ENCODE assay signal across 8 cellular contexts in genomic region chr9:80175286-80175906, GRCh38.
DNase-seq lines count a peak whose midpoint lies in the region; ATAC-seq and TF ChIP-seq lines count a peak whose summit lies in the region.

No MANE protein-coding gene starts in this region.

- no peaks in the 10 kb centered on the region for H3K4me1 Mint-ChIP-seq in progenitor cell of endocrine pancreas (ENCODE audit: low read depth)
- H3K4me1 Mint-ChIP-seq in activated CD8-positive, alpha-beta memory T cell treated with anti-CD3 and anti-CD28 coated beads, Interleukin-2, amount 10 ng/mL, durations not matched to agents 7 days and 5 days = no peaks in the 10 kb centered on the region

- H3K9me3 Mint-ChIP-seq in progenitor cell of endocrine pancreas (ENCODE audit: low read depth) = peaks cover 13% of the 10 kb centered on the region
- H3K9me3 Mint-ChIP-seq in activated CD8-positive, alpha-beta memory T cell treated with anti-CD3 and anti-CD28 coated beads, Interleukin-2, amount 10 ng/mL, durations not matched to agents 7 days and 5 days (ENCODE audit: low read depth) = no peaks in the 10 kb centered on the region

- TF ChIP-seq EP300 in esophagus muscularis mucosa (IDR thresholded peaks at IDR 0.05) = no peak

- H3K4me3 ChIP-seq in esophagus muscularis mucosa = no peak overlapping the region

- no peak overlapping the region for H3K27ac Mint-ChIP-seq in progenitor cell of endocrine pancreas
- H3K27ac Mint-ChIP-seq in activated CD8-positive, alpha-beta memory T cell treated with anti-CD3 and anti-CD28 coated beads, Interleukin-2, amount 10 ng/mL, durations not matched to agents 7 days and 5 days = no peak overlapping the region

- TF ChIP-seq POLR2A in esophagus muscularis mucosa (IDR thresholded peaks at IDR 0.05; ENCODE audit: low read depth) = no peak

- no peak overlapping the region for H3K27ac ChIP-seq in esophagus muscularis mucosa (replicated peaks in 1 of 4)

- no peaks in the 10 kb centered on the region for H3K27me3 ChIP-seq in esophagus muscularis mucosa

- peak; percentile 14 for DNase-seq in stimulated activated CD4-positive, alpha-beta T cell treated with anti-CD3 and anti-CD28 coated beads, Interleukin-15, amount 100 ng/mL, for 24 hours
- no peak for DNase-seq in stimulated activated CD4-positive, alpha-beta T cell treated with anti-CD3 and anti-CD28 coated beads, Interleukin-1b, Interleukin-23, amount 100 ng/mL, for 48 hours
- DNase-seq in RPMI7951 (ENCODE audit: low read depth) (peak; percentile 23), esophagus muscularis mucosa (ENCODE audit: extremely low spot score) (no peak), progenitor cell of endocrine pancreas (ENCODE audit: low spot score, unreplicated experiment) (no peak)
- DNase-seq in activated CD8-positive, alpha-beta memory T cell treated with anti-CD3 and anti-CD28 coated beads, Interleukin-2, amount 10 ng/mL, durations not matched to agents 7 days and 5 days = no peak

- WGBS in esophagus muscularis mucosa = 3% methylated on average over 1 of the region's 1 CpG

- TF ChIP-seq CTCF in esophagus muscularis mucosa (IDR thresholded peaks at IDR 0.05) (peak; percentile 62 to 83 (median 73)), progenitor cell of endocrine pancreas (IDR thresholded peaks at IDR 0.05; ENCODE audit: unreplicated experiment) (peak; percentile 82)

- H3K9me3 ChIP-seq in esophagus muscularis mucosa = no peaks in the 10 kb centered on the region

- H3K4me3 Mint-ChIP-seq in progenitor cell of endocrine pancreas (ENCODE audit: low read depth) = no peak overlapping the region
- no peak overlapping the region for H3K4me3 Mint-ChIP-seq in activated CD8-positive, alpha-beta memory T cell treated with anti-CD3 and anti-CD28 coated beads, Interleukin-2, amount 10 ng/mL, durations not matched to agents 7 days and 5 days

- H3K36me3 ChIP-seq in esophagus muscularis mucosa = no peaks in the 10 kb centered on the region

- no peaks in the 10 kb centered on the region for H3K27me3 Mint-ChIP-seq in progenitor cell of endocrine pancreas
- no peaks in the 10 kb centered on the region for H3K27me3 Mint-ChIP-seq in activated CD8-positive, alpha-beta memory T cell treated with anti-CD3 and anti-CD28 coated beads, Interleukin-2, amount 10 ng/mL, durations not matched to agents 7 days and 5 days

- peaks cover 2% of the 10 kb centered on the region for H3K36me3 Mint-ChIP-seq in progenitor cell of endocrine pancreas (ENCODE audit: insufficient read depth)
- H3K36me3 Mint-ChIP-seq in activated CD8-positive, alpha-beta memory T cell treated with anti-CD3 and anti-CD28 coated beads, Interleukin-2, amount 10 ng/mL, durations not matched to agents 7 days and 5 days = no peaks in the 10 kb centered on the region

- H3K4me1 ChIP-seq in esophagus muscularis mucosa = no peaks in the 10 kb centered on the region

- intact Hi-C loops in esophagus muscularis mucosa (cut with DNase I) = loop anchor here (10.0 kb wide), 1 partner anchor 601 kb away; the partner anchor contains the start of gene TLE4

- CTCF ChIA-PET in activated CD8-positive, alpha-beta memory T cell treated with anti-CD3 and anti-CD28 coated beads, Interleukin-2, amount 10 ng/mL, durations not matched to agents 7 days and 5 days (lab: Charles Lee) = interaction anchor here (1.0 kb wide), 1 partner anchor 65 kb away, joined by 3 read pairs; no protein-coding TSS in a partner anchor

- ATAC-seq in HG03565 (IDR thresholded peaks at IDR 0.05; ENCODE audit: unreplicated experiment) (peak; percentile 67), GM19452 (IDR thresholded peaks at IDR 0.05; ENCODE audit: unreplicated experiment) (no peak)
- ATAC-seq in activated CD8-positive, alpha-beta memory T cell treated with anti-CD3 and anti-CD28 coated beads, Interleukin-2, amount 10 ng/mL, durations not matched to agents 7 days and 5 days = no peak

Comparison
In these comparisons a context has a peak if more than half of its experiments do, and no peak if none do; other contexts are left out.
1. DNase-seq: peak in stimulated activated CD4-positive, alpha-beta T cell treated with anti-CD3 and anti-CD28 coated beads, Interleukin-15, amount 100 ng/mL, for 24 hours (single experiment) and RPMI7951 (single experiment); none in stimulated activated CD4-positive, alpha-beta T cell treated with anti-CD3 and anti-CD28 coated beads, Interleukin-1b, Interleukin-23, amount 100 ng/mL, for 48 hours (single experiment), esophagus muscularis mucosa (single experiment), progenitor cell of endocrine pancreas (single experiment) and activated CD8-positive, alpha-beta memory T cell treated with anti-CD3 and anti-CD28 coated beads, Interleukin-2, amount 10 ng/mL, durations not matched to agents 7 days and 5 days (single experiment).